ENCODE assay signal across 10 cellular contexts in the genomic region with DNA sequence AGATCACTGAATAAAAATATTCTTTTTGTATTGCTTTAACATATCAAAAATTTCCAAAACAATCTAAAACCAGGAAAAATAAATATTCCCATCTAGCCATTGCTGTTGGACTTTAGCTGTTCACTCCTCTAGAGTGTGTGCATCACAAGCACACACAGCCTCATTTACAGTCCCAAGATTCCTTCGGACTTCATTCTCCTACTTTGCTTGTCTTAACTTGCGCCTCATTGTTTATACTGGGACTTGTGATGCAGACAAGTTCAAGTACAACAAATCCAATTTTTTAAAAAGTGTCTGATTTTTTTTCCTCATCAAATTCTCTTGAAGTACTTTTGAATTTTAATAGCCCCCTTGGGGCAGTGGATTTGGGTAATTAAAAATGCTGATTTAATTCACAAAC. TPM values are rescaled to one million over a fixed set of nuclear protein-coding genes. Genes with fewer than 3 reads are reported as not detected.
"Had no signal": no experiment of that assay in that cellular context is flagged by ENCODE, and none has a peak within 500 bp of the region (broad histone marks: within the 10 kb centered on the region; RNA-seq: fewer than 3 reads in every experiment).

No MANE protein-coding gene starts in this region.

- DNase-seq: H9, HCEC 1CT, IMR-90, KG1 had no signal

- H3K27ac Mint-ChIP-seq: GM23338, H9 had no signal

- H3K9me3 Mint-ChIP-seq: GM23338, H9 had no signal

- FAIRE-seq: H1, H54, HTR-8/SVneo, K562 had no signal

- H3K4me3 Mint-ChIP-seq: GM23338, H9 had no signal

- ATAC-seq: GM23338, K562 had no signal

- H3K4me3 ChIP-seq: GM23338, K562 had no signal

RNA-seq across cellular contexts. Expression of gene TLL1, which starts 55.6 kb away (rescaled TPM):
- total RNA-seq: H9, HT-29, IMR-90, K562 had no signal
- polyA plus RNA-seq: IMR-90, K562 had no signal
